In genomic region chr13:109541081-109541480, GRCh38 we compare ENCODE assay signal across 19 cellular contexts.
A peak's percentile ranks its signal among the peaks of the same experiment; 100 is the strongest.
DNase-seq lines count a peak whose midpoint lies in the region; ATAC-seq, FAIRE-seq and TF ChIP-seq lines count a peak whose summit lies in the region.
"Had no signal": no experiment of that assay in that cellular context is flagged by ENCODE, and none has a peak within 500 bp of the region (broad histone marks: within the 10 kb centered on the region; RNA-seq: fewer than 3 reads in every experiment).

No MANE protein-coding gene starts in this region.

- H2BK120ac ChIP-seq in H1 (replicated peaks; ENCODE audit: low read depth, low read length) = peak overlapping the region; percentile 6

- H3K9me3 ChIP-seq in SK-N-MC (ENCODE audit: low read depth, low read length) (no peaks in the 10 kb centered on the region), H1 (ENCODE audit: insufficient read depth in 2 of 2, low read depth in 1 of 2, low read length in 1 of 2) (no peaks in the 10 kb centered on the region), right cardiac atrium (ENCODE audit: control insufficient read depth, low read length) (no peaks in the 10 kb centered on the region)

- H3K36me3 ChIP-seq in SK-N-MC (ENCODE audit: insufficient read depth, low read length) (no peaks in the 10 kb centered on the region), H1 (ENCODE audit: control insufficient read depth in 2 of 4, insufficient read depth in 4 of 4, low read length in 3 of 4) (no peaks in the 10 kb centered on the region)

- CTCF ChIA-PET in H1 (lab: Charles Lee; ENCODE audit: partially characterized antibody) = no interaction called here

- H2AK5ac ChIP-seq in H1 (ENCODE audit: low read depth, low read length) = no peak overlapping the region

- H3K79me1 ChIP-seq in H1 (ENCODE audit: low read depth, low read length) = no peaks in the 10 kb centered on the region

- H3K14ac ChIP-seq in H1 (ENCODE audit: insufficient read length) = no peak overlapping the region

- 90% methylated on average over 3 of the region's 3 CpGs; no CpG with 5 or more reads in 1 of the 2 experiments for WGBS in H1 (ENCODE audit: extremely low coverage in 1 of 2, insufficient coverage in 1 of 2, insufficient read length in 1 of 2, insufficient replicate concordance in 2 of 2, low coverage in 1 of 2, low lambda C conversion rate in 2 of 2, missing lambda C conversion rate in 1 of 2), 2 experiments
- 65% methylated on average over 3 of the region's 3 CpGs for WGBS in right cardiac atrium

- no peak overlapping the region for H3K4me2 ChIP-seq in H1 (ENCODE audit: insufficient read depth in 1 of 2, low read depth in 2 of 2, low read length in 2 of 2)
- H3K4me2 ChIP-seq: GM23338 had no signal

- 0 out of 2 replicates have a peak overlapping the region, but pooled peaks have one; percentile 73 for H2AFZ ChIP-seq in H1 (ENCODE audit: low read length)
- H2AFZ ChIP-seq: GM23338 had no signal

- peak overlapping the region; percentile 16; the same call in 1 of the 2 replicates for H3K27ac ChIP-seq in SK-N-MC
- H3K27ac ChIP-seq in H1 (ENCODE audit: low read depth, low read length) = no peak overlapping the region
- no peak overlapping the region for H3K27ac ChIP-seq in right cardiac atrium (ENCODE audit: low read length)

- H3K56ac ChIP-seq in H1 (replicated peaks; ENCODE audit: insufficient read length, low read depth, low read length) = no peak overlapping the region

- no peak overlapping the region for H3K18ac ChIP-seq in H1 (ENCODE audit: extremely low read depth, low read length)

- H3K27me3 ChIP-seq in H1 (replicated peaks in 1 of 4; ENCODE audit: control insufficient read depth in 3 of 4, extremely low read depth in 1 of 4, insufficient read depth in 3 of 4, low read length in 3 of 4) = no peaks in the 10 kb centered on the region
- H3K27me3 ChIP-seq in right cardiac atrium (ENCODE audit: control insufficient read depth, insufficient read depth) = no peaks in the 10 kb centered on the region

- H4K20me1 ChIP-seq in H1 (replicated peaks in 1 of 2; ENCODE audit: control insufficient read depth in 1 of 2, insufficient read depth in 2 of 2, low read length in 2 of 2) = no peaks in the 10 kb centered on the region

- no peak for TF ChIP-seq POLR2A in H1 (IDR thresholded peaks at IDR 0.05; ENCODE audit: control extremely low read depth in 1 of 2, low read depth in 2 of 2, low read length in 2 of 2)

- no peak overlapping the region for H4K5ac ChIP-seq in H1 (ENCODE audit: insufficient read length, low read depth, low read length)

- H2BK15ac ChIP-seq in H1 (ENCODE audit: low read length) = 0 out of 2 replicates have a peak overlapping the region, but pooled peaks have one; percentile 18

- H4K8ac ChIP-seq in H1 (ENCODE audit: extremely low read depth, insufficient read depth, low read length) = no peak overlapping the region

- TF ChIP-seq EP300 in H1 (IDR thresholded peaks at IDR 0.05; ENCODE audit: borderline replicate concordance in 1 of 2, low read depth in 2 of 2, low read length in 2 of 2) = no peak

- no peak for FAIRE-seq in H1 (lab: Jason Lieb, UNC)
- FAIRE-seq: A204.1, D721Med, GM12892, HepG2, HTR-8/SVneo had no signal

- H3K79me2 ChIP-seq in H1 (ENCODE audit: control insufficient read depth in 1 of 2, insufficient read depth in 2 of 2, low read length in 2 of 2) = no peaks in the 10 kb centered on the region

- H3K9ac ChIP-seq in SK-N-MC (ENCODE audit: insufficient read length) (no peak overlapping the region), H1 (replicated peaks in 1 of 4; ENCODE audit: extremely low read depth in 1 of 4, low read depth in 3 of 4, low read length in 3 of 4) (no peak overlapping the region)

- H3K23me2 ChIP-seq in H1 (ENCODE audit: low read depth, low read length) = no peaks in the 10 kb centered on the region

- H2BK5ac ChIP-seq in H1 (ENCODE audit: low read depth, low read length) = no peak overlapping the region

- intact Hi-C loops in Right ventricle myocardium superior (cut with DNase I) = no loop called here
- intact Hi-C loops in cardiac septum (cut with DNase I) = no loop called here
- intact Hi-C loops in right cardiac atrium (cut with DNase I) = no loop called here

- no peak overlapping the region for H3K4me3 ChIP-seq in SK-N-MC
- H3K4me3 ChIP-seq in H1 (ENCODE audit: extremely low read depth in 1 of 4, insufficient read depth in 2 of 4, low read depth in 3 of 4, low read length in 4 of 4) = no peak overlapping the region
- no peak overlapping the region for H3K4me3 ChIP-seq in right cardiac atrium (ENCODE audit: low read length)
- H3K4me3 ChIP-seq: GM23338 had no signal

- DNase-seq in Right ventricle myocardium superior (no peak), cardiac septum (ENCODE audit: low spot score) (no peak), SK-N-MC (ENCODE audit: low read depth, low spot score) (no peak), H1 (ENCODE audit: low read depth in 1 of 2, low spot score in 2 of 2) (no peak), right cardiac atrium (no peak), DMS 273 (lab: John Stamatoyannopoulos, UW; ENCODE audit: unreplicated experiment) (no peak), DMS79 (lab: John Stamatoyannopoulos, UW) (no peak), DMS153 treated with DMSO at 0.1 percent for 48 hours (lab: John Stamatoyannopoulos, UW; ENCODE audit: unreplicated experiment) (no peak)
- DNase-seq: CD8-positive, alpha-beta T cell; COR-L47; DMS79 treated with DMSO at 0.1 percent for 48 hours; GDM1; H9 had no signal

- no peak overlapping the region for H4K91ac ChIP-seq in H1 (replicated peaks; ENCODE audit: insufficient read length, low read length)

- TF ChIP-seq RAD21 in H1 (IDR thresholded peaks at IDR 0.05 in 1 of 2, conservative IDR thresholded peaks at IDR 0.05 in 1 of 2; ENCODE audit: low read depth in 2 of 2, low read length in 2 of 2) = no peak

- no peak overlapping the region for H2BK12ac ChIP-seq in H1 (ENCODE audit: low read depth, low read length)

- no peak overlapping the region for H3K23ac ChIP-seq in H1 (ENCODE audit: insufficient read length)

- ATAC-seq in Right ventricle myocardium superior (ENCODE audit: poor library complexity) (peak; percentile 80), right cardiac atrium (peak; percentile 71 to 80)
- ATAC-seq: CD8-positive, alpha-beta T cell; GM23338; HepG2 had no signal

- H3K4ac ChIP-seq in H1 (replicated peaks; ENCODE audit: insufficient read length, low read depth, low read length) = no peak overlapping the region

- POLR2A ChIA-PET in H1 (lab: Charles Lee; ENCODE audit: partially characterized antibody) = no interaction called here

- no peak for TF ChIP-seq CTCF in H1 (IDR thresholded peaks at IDR 0.05; ENCODE audit: control extremely low read depth in 1 of 3, insufficient read depth in 1 of 3, low read depth in 1 of 3, low read length in 3 of 3)

- H3K4me1 ChIP-seq in H1 (replicated peaks in 1 of 4; ENCODE audit: control insufficient read depth in 3 of 4, insufficient read depth in 4 of 4, low read length in 3 of 4) = peaks cover 0 to 8% (median 4%) of the 10 kb centered on the region in 4 experiments; a peak in 3 of 7 replicates
- no peaks in the 10 kb centered on the region for H3K4me1 ChIP-seq in right cardiac atrium (ENCODE audit: control insufficient read depth, insufficient read depth, low read length)

- H2BK20ac ChIP-seq in H1 (ENCODE audit: low read length) = 0 out of 2 replicates have a peak overlapping the region, but pooled peaks have one; percentile 21

TF ChIP-seq in H1, 55 proteins besides CTCF, POLR2A, EP300 and RAD21:
- no peak for TF ChIP-seq TAF1 (IDR thresholded peaks at IDR 0.05; ENCODE audit: low read depth, low read length)
- TF ChIP-seq TCF12 (IDR thresholded peaks at IDR 0.05; ENCODE audit: low read depth, low read length) = no peak
- no peak for TF ChIP-seq JUND (IDR thresholded peaks at IDR 0.05; ENCODE audit: low read length)
- no peak for TF ChIP-seq SP2 (IDR thresholded peaks at IDR 0.05; ENCODE audit: low read length)
